ENCODE assay signal across 20 cellular contexts in the genomic region with DNA sequence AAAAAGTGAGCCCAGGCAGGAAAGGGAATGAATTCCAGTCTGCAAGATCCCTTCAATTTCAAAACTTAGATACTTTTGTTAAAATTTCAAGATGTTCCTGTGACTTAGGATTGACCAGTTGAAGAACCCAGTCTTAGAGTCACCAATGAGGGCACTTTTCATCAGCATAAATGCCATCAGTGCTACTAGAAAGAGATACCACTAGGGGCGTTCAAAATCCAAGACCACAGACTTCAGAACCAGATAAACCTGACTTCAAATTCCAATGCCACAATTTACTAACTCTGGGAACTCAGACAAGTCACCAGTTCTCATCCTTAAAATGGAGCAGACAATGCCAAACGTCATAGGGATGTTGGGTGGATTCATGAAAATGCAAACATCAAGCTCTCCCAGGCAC.
"Had no signal": no experiment of that assay in that cellular context is flagged by ENCODE, and none has a peak within 500 bp of the region (broad histone marks: within the 10 kb centered on the region; RNA-seq: fewer than 3 reads in every experiment).

No MANE protein-coding gene starts in this region.

- H3K36me3 Mint-ChIP-seq: activated naive CD4-positive, alpha-beta T cell treated with anti-CD3 and anti-CD28 coated beads, Interleukin-2, amount 50 U/mL, for 24 hours; natural killer cell had no signal

- H3K27ac Mint-ChIP-seq: activated naive CD4-positive, alpha-beta T cell treated with anti-CD3 and anti-CD28 coated beads, Interleukin-2, amount 50 U/mL, for 24 hours; activated T-cell treated with anti-CD3 and anti-CD28 coated beads, Interleukin-2, amount 50 U/mL, for 72 hours; dendritic cell treated with granulocyte-macrophage colony-stimulating factor and Interleukin-4, amounts not matched to agents 40 ng/mL and 50 ng/mL, for 4 days; natural killer cell had no signal

- H3K9me3 Mint-ChIP-seq: activated naive CD4-positive, alpha-beta T cell treated with anti-CD3 and anti-CD28 coated beads, Interleukin-2, amount 50 U/mL, for 24 hours; activated T-cell treated with anti-CD3 and anti-CD28 coated beads, Interleukin-2, amount 50 U/mL, for 72 hours; dendritic cell treated with granulocyte-macrophage colony-stimulating factor and Interleukin-4, amounts not matched to agents 40 ng/mL and 50 ng/mL, for 4 days; natural killer cell had no signal

- H3K4me3 ChIP-seq: ascending aorta had no signal

- ATAC-seq: activated T-cell treated with anti-CD3 and anti-CD28 coated beads, Interleukin-2, amount 50 U/mL, for 72 hours; left cardiac atrium; natural killer cell had no signal

- H3K4me3 Mint-ChIP-seq: activated naive CD4-positive, alpha-beta T cell treated with anti-CD3 and anti-CD28 coated beads, Interleukin-2, amount 50 U/mL, for 24 hours; activated T-cell treated with anti-CD3 and anti-CD28 coated beads, Interleukin-2, amount 50 U/mL, for 72 hours; dendritic cell treated with granulocyte-macrophage colony-stimulating factor and Interleukin-4, amounts not matched to agents 40 ng/mL and 50 ng/mL, for 4 days; natural killer cell had no signal

- H3K9me3 ChIP-seq: ascending aorta had no signal

- H3K27ac ChIP-seq: ascending aorta had no signal

- H3K4me1 Mint-ChIP-seq: activated naive CD4-positive, alpha-beta T cell treated with anti-CD3 and anti-CD28 coated beads, Interleukin-2, amount 50 U/mL, for 24 hours; natural killer cell had no signal

- DNase-seq: activated CD4-positive, alpha-beta T cell treated with anti-CD3 and anti-CD28 coated beads, Interleukin-2, amount 50 U/mL, for 4 hours; activated CD4-positive, CD25-positive, alpha-beta regulatory T cell treated with anti-CD3 and anti-CD28 coated beads, Interleukin-2, amount 50 U/mL, for 72 hours; activated gamma-delta T cell; activated T-cell treated with anti-CD3 and anti-CD28 coated beads, Interleukin-2, amount 50 U/mL, for 72 hours; effector CD8-positive, alpha-beta T cell; foreskin fibroblast; glutamatergic neuron; hippocampal formation; left cardiac atrium; mesendoderm; natural killer cell; occipital lobe; posterior cingulate gyrus; stimulated activated CD4-positive, alpha-beta T cell treated with anti-CD3 and anti-CD28 coated beads, Interleukin-12 subunit alpha, Interleukin-12 subunit beta, amount 100 ng/mL, for 4 hours; stimulated activated CD4-positive, alpha-beta T cell treated with anti-CD3 and anti-CD28 coated beads, Interleukin-1b, Interleukin-23, amount 100 ng/mL, for 48 hours; stimulated activated CD8-positive, alpha-beta memory T cell treated with anti-CD3 and anti-CD28 coated beads, Interleukin-4, amount 100 ng/mL, for 48 hours; stimulated activated naive CD4-positive, alpha-beta T cell had no signal

- H3K27me3 ChIP-seq: ascending aorta had no signal

- H3K4me1 ChIP-seq: ascending aorta had no signal

- H3K36me3 ChIP-seq: ascending aorta had no signal

- H3K27me3 Mint-ChIP-seq: activated naive CD4-positive, alpha-beta T cell treated with anti-CD3 and anti-CD28 coated beads, Interleukin-2, amount 50 U/mL, for 24 hours had no signal
